1 cellular context compared by ENCODE assay signal in the genomic region with DNA sequence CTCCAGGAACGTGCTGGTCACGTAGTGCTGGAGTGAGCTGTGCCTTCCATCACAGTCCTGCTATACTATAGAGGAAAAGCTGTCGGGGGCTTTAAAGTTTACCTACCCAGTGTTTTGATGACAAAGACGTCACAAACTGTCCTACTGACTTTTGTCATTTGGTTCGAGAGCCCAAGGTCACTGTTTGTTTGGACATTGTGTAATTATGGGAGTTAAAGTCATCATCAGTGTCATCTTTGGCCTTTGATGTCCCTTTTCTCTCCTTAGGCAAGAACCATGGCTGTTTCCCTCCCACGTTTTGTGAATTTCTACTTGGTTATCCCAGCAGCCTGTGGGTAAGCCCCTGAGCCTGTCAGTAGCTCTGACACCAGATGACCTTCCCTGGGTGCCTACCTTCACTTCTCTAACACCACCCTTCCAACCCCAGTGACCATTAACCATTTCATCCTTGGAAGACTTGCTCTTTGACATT.
TF ChIP-seq lines count a peak whose summit lies in the region.

No MANE protein-coding gene starts in this region.

TF ChIP-seq in HepG2, 621 proteins besides CTCF, POLR2A, EP300 and RAD21 (continued from another document and continues in another):
- TF ChIP-seq, protein P1, sequence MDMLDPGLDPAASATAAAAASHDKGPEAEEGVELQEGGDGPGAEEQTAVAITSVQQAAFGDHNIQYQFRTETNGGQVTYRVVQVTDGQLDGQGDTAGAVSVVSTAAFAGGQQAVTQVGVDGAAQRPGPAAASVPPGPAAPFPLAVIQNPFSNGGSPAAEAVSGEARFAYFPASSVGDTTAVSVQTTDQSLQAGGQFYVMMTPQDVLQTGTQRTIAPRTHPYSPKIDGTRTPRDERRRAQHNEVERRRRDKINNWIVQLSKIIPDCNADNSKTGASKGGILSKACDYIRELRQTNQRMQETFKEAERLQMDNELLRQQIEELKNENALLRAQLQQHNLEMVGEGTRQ (IDR thresholded peaks at IDR 0.05; ENCODE audit: low read depth, low read length), result no peak
- TF ChIP-seq, protein P1 (CRISPR knock-in tag; IDR thresholded peaks at IDR 0.05; ENCODE audit: borderline replicate concordance), result no peak; the same call in 1 of the 2 replicates
- peak; percentile 91 for TF ChIP-seq TARDBP (CRISPR knock-in tag; IDR thresholded peaks at IDR 0.05)
- TF ChIP-seq, protein P2, sequence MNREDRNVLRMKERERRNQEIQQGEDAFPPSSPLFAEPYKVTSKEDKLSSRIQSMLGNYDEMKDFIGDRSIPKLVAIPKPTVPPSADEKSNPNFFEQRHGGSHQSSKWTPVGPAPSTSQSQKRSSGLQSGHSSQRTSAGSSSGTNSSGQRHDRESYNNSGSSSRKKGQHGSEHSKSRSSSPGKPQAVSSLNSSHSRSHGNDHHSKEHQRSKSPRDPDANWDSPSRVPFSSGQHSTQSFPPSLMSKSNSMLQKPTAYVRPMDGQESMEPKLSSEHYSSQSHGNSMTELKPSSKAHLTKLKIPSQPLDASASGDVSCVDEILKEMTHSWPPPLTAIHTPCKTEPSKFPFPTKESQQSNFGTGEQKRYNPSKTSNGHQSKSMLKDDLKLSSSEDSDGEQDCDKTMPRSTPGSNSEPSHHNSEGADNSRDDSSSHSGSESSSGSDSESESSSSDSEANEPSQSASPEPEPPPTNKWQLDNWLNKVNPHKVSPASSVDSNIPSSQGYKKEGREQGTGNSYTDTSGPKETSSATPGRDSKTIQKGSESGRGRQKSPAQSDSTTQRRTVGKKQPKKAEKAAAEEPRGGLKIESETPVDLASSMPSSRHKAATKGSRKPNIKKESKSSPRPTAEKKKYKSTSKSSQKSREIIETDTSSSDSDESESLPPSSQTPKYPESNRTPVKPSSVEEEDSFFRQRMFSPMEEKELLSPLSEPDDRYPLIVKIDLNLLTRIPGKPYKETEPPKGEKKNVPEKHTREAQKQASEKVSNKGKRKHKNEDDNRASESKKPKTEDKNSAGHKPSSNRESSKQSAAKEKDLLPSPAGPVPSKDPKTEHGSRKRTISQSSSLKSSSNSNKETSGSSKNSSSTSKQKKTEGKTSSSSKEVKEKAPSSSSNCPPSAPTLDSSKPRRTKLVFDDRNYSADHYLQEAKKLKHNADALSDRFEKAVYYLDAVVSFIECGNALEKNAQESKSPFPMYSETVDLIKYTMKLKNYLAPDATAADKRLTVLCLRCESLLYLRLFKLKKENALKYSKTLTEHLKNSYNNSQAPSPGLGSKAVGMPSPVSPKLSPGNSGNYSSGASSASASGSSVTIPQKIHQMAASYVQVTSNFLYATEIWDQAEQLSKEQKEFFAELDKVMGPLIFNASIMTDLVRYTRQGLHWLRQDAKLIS (CRISPR knock-in tag; IDR thresholded peaks at IDR 0.05), result no peak
- TF ChIP-seq, protein P3, sequence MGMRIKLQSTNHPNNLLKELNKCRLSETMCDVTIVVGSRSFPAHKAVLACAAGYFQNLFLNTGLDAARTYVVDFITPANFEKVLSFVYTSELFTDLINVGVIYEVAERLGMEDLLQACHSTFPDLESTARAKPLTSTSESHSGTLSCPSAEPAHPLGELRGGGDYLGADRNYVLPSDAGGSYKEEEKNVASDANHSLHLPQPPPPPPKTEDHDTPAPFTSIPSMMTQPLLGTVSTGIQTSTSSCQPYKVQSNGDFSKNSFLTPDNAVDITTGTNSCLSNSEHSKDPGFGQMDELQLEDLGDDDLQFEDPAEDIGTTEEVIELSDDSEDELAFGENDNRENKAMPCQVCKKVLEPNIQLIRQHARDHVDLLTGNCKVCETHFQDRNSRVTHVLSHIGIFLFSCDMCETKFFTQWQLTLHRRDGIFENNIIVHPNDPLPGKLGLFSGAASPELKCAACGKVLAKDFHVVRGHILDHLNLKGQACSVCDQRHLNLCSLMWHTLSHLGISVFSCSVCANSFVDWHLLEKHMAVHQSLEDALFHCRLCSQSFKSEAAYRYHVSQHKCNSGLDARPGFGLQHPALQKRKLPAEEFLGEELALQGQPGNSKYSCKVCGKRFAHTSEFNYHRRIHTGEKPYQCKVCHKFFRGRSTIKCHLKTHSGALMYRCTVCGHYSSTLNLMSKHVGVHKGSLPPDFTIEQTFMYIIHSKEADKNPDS (CRISPR knock-in tag; IDR thresholded peaks at IDR 0.05), result 0 out of 2 replicates have a peak, but pooled peaks have one; percentile 25
- TF ChIP-seq HNRNPL (IDR thresholded peaks at IDR 0.05; ENCODE audit: low read depth, low read length), result no peak
- TF ChIP-seq NFATC3 (CRISPR knock-in tag; IDR thresholded peaks at IDR 0.05), result no peak
- TF ChIP-seq CC2D1A (CRISPR knock-in tag; IDR thresholded peaks at IDR 0.05), result 0 out of 2 replicates have a peak, but pooled peaks have one; percentile 54
- TF ChIP-seq ZNF792 (CRISPR knock-in tag; IDR thresholded peaks at IDR 0.05), result 0 out of 2 replicates have a peak, but pooled peaks have one; percentile 42
- TF ChIP-seq, protein P4, sequence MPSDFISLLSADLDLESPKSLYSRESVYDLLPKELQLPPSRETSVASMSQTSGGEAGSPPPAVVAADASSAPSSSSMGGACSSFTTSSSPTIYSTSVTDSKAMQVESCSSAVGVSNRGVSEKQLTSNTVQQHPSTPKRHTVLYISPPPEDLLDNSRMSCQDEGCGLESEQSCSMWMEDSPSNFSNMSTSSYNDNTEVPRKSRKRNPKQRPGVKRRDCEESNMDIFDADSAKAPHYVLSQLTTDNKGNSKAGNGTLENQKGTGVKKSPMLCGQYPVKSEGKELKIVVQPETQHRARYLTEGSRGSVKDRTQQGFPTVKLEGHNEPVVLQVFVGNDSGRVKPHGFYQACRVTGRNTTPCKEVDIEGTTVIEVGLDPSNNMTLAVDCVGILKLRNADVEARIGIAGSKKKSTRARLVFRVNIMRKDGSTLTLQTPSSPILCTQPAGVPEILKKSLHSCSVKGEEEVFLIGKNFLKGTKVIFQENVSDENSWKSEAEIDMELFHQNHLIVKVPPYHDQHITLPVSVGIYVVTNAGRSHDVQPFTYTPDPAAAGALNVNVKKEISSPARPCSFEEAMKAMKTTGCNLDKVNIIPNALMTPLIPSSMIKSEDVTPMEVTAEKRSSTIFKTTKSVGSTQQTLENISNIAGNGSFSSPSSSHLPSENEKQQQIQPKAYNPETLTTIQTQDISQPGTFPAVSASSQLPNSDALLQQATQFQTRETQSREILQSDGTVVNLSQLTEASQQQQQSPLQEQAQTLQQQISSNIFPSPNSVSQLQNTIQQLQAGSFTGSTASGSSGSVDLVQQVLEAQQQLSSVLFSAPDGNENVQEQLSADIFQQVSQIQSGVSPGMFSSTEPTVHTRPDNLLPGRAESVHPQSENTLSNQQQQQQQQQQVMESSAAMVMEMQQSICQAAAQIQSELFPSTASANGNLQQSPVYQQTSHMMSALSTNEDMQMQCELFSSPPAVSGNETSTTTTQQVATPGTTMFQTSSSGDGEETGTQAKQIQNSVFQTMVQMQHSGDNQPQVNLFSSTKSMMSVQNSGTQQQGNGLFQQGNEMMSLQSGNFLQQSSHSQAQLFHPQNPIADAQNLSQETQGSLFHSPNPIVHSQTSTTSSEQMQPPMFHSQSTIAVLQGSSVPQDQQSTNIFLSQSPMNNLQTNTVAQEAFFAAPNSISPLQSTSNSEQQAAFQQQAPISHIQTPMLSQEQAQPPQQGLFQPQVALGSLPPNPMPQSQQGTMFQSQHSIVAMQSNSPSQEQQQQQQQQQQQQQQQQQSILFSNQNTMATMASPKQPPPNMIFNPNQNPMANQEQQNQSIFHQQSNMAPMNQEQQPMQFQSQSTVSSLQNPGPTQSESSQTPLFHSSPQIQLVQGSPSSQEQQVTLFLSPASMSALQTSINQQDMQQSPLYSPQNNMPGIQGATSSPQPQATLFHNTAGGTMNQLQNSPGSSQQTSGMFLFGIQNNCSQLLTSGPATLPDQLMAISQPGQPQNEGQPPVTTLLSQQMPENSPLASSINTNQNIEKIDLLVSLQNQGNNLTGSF (CRISPR knock-in tag; IDR thresholded peaks at IDR 0.05), result no peak
- no peak for TF ChIP-seq SMAD9 (CRISPR knock-in tag; IDR thresholded peaks at IDR 0.05)
- no peak for TF ChIP-seq PHB2 (IDR thresholded peaks at IDR 0.05; ENCODE audit: partially characterized antibody)
- TF ChIP-seq MXI1 (IDR thresholded peaks at IDR 0.05; ENCODE audit: borderline replicate concordance, low read depth, low read length), result peak; percentile 61; the same call in 1 of the 3 replicates
- no peak for TF ChIP-seq HDAC6 (IDR thresholded peaks at IDR 0.05; ENCODE audit: low read depth, low read length)
- TF ChIP-seq ZNF607 (CRISPR knock-in tag; IDR thresholded peaks at IDR 0.05; ENCODE audit: borderline replicate concordance), result peak; percentile 41; the same call in 1 of the 2 replicates
- TF ChIP-seq, protein P5, sequence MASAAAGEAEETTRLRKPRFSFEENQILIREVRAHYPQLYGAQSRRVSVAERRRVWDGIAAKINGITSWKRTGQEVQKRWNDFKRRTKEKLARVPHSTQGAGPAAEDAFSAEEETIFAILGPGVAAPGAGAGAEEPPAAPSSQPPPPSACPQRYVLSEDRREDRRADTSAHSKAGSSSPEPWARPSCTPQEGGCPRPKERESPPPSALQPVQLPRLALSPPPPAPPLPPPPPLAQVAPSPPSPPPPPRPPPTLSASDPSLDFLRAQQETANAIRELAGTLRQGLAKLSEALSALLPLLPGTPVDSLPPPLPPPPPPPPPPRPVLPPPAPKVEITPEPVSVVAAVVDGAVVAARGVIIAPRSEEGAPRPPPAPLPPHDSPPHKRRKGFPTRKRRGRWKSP (CRISPR knock-in tag; IDR thresholded peaks at IDR 0.05), result peak; percentile 84; the same call in 1 of the 2 replicates
- TF ChIP-seq ARNT (IDR thresholded peaks at IDR 0.05), result no peak
- TF ChIP-seq REXO4 (CRISPR knock-in tag; IDR thresholded peaks at IDR 0.05; ENCODE audit: borderline replicate concordance), result no peak
- no peak for TF ChIP-seq RBFOX2 (IDR thresholded peaks at IDR 0.05; ENCODE audit: low read depth, low read length)
- peak; percentile 65 for TF ChIP-seq SKI (IDR thresholded peaks at IDR 0.05; ENCODE audit: partially characterized antibody)
- no peak; the same call in 1 of the 2 replicates for TF ChIP-seq SRY (CRISPR knock-in tag; IDR thresholded peaks at IDR 0.05)
- TF ChIP-seq NRL (CRISPR knock-in tag; IDR thresholded peaks at IDR 0.05; ENCODE audit: borderline replicate concordance), result no peak
- TF ChIP-seq CBX5 (CRISPR knock-in tag; IDR thresholded peaks at IDR 0.05; ENCODE audit: borderline replicate concordance), result no peak; the same call in 1 of the 2 replicates
- no peak for TF ChIP-seq TSC22D2 (CRISPR knock-in tag; IDR thresholded peaks at IDR 0.05; ENCODE audit: borderline replicate concordance)
- TF ChIP-seq KLF6 (CRISPR knock-in tag; IDR thresholded peaks at IDR 0.05), result peak; percentile 58; the same call in 1 of the 2 replicates
- TF ChIP-seq, protein P6, sequence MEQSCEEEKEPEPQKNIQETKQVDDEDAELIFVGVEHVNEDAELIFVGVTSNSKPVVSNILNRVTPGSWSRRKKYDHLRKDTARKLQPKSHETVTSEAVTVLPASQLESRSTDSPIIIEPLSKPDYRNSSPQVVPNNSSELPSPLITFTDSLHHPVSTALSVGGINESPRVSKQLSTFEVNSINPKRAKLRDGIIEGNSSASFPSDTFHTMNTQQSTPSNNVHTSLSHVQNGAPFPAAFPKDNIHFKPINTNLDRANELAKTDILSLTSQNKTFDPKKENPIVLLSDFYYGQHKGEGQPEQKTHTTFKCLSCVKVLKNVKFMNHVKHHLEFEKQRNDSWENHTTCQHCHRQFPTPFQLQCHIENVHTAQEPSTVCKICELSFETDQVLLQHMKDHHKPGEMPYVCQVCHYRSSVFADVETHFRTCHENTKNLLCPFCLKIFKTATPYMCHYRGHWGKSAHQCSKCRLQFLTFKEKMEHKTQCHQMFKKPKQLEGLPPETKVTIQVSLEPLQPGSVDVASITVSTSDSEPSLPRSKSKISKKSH (CRISPR knock-in tag; IDR thresholded peaks at IDR 0.05; ENCODE audit: borderline replicate concordance), result no peak
- peak; percentile 79; the same call in 1 of the 2 replicates for TF ChIP-seq AKAP8 (CRISPR knock-in tag; IDR thresholded peaks at IDR 0.05)
- TF ChIP-seq EZH2 (conservative IDR thresholded peaks at IDR 0.05; ENCODE audit: low read depth, low read length), result no peak
- no peak for TF ChIP-seq GABPA (IDR thresholded peaks at IDR 0.05; ENCODE audit: low read depth, low read length)
- TF ChIP-seq GABPA (CRISPR knock-in tag; IDR thresholded peaks at IDR 0.05; ENCODE audit: low read depth), result peak; percentile 36; the same call in 1 of the 2 replicates
- no peak for TF ChIP-seq ZNF234 (CRISPR knock-in tag; conservative IDR thresholded peaks at IDR 0.05)
- TF ChIP-seq GFI1 (CRISPR knock-in tag; IDR thresholded peaks at IDR 0.05; ENCODE audit: borderline replicate concordance), result peak; percentile 82; the same call in 1 of the 2 replicates
- TF ChIP-seq ELF3 (CRISPR knock-in tag; IDR thresholded peaks at IDR 0.05), result peak; percentile 82
- TF ChIP-seq, protein P7, sequence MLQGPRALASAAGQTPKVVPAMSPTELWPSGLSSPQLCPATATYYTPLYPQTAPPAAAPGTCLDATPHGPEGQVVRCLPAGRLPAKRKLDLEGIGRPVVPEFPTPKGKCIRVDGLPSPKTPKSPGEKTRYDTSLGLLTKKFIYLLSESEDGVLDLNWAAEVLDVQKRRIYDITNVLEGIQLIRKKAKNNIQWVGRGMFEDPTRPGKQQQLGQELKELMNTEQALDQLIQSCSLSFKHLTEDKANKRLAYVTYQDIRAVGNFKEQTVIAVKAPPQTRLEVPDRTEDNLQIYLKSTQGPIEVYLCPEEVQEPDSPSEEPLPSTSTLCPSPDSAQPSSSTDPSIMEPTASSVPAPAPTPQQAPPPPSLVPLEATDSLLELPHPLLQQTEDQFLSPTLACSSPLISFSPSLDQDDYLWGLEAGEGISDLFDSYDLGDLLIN (CRISPR knock-in tag; IDR thresholded peaks at IDR 0.05; ENCODE audit: borderline replicate concordance), result no peak
- TF ChIP-seq ZSCAN31 (CRISPR knock-in tag; IDR thresholded peaks at IDR 0.05; ENCODE audit: low read depth), result no peak
- no peak for TF ChIP-seq ZSCAN20 (CRISPR knock-in tag; IDR thresholded peaks at IDR 0.05; ENCODE audit: borderline replicate concordance)
- no peak for TF ChIP-seq SMARCE1 (IDR thresholded peaks at IDR 0.05; ENCODE audit: borderline replicate concordance)
- TF ChIP-seq, protein P8, sequence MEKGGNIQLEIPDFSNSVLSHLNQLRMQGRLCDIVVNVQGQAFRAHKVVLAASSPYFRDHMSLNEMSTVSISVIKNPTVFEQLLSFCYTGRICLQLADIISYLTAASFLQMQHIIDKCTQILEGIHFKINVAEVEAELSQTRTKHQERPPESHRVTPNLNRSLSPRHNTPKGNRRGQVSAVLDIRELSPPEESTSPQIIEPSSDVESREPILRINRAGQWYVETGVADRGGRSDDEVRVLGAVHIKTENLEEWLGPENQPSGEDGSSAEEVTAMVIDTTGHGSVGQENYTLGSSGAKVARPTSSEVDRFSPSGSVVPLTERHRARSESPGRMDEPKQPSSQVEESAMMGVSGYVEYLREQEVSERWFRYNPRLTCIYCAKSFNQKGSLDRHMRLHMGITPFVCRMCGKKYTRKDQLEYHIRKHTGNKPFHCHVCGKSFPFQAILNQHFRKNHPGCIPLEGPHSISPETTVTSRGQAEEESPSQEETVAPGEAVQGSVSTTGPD (CRISPR knock-in tag; IDR thresholded peaks at IDR 0.05), result no peak
- no peak for TF ChIP-seq HMGA1 (CRISPR knock-in tag; conservative IDR thresholded peaks at IDR 0.05)
- no peak for TF ChIP-seq ZIK1 (CRISPR knock-in tag; IDR thresholded peaks at IDR 0.05; ENCODE audit: borderline replicate concordance, low read depth)
- no peak for TF ChIP-seq HNRNPLL (IDR thresholded peaks at IDR 0.05; ENCODE audit: low read depth, low read length, poor library complexity, severe bottlenecking)
- TF ChIP-seq ZNF468 (CRISPR knock-in tag; IDR thresholded peaks at IDR 0.05), result no peak
- peak; percentile 55; the same call in 1 of the 2 replicates for TF ChIP-seq BORCS8-MEF2B (CRISPR knock-in tag; IDR thresholded peaks at IDR 0.05)
